Comparison of ENCODE assay signal across 10 cellular contexts in genomic region chr6:56766806-56767178, GRCh38.
DNase-seq lines count a peak whose midpoint lies in the region; ATAC-seq and TF ChIP-seq lines count a peak whose summit lies in the region.
"Had no signal": no experiment of that assay in that cellular context is flagged by ENCODE, and none has a peak within 500 bp of the region (broad histone marks: within the 10 kb centered on the region; RNA-seq: fewer than 3 reads in every experiment).

No MANE protein-coding gene starts in this region.

- H3K27ac ChIP-seq in brain microvascular endothelial cell = no peak overlapping the region

- in situ Hi-C loops in brain microvascular endothelial cell (cut with HindIII; ENCODE audit: low pct_ligation_motif_present, low sequenced_read_pairs) = no loop called here

- TF ChIP-seq CTCF in GM12864 (IDR thresholded peaks at IDR 0.05; ENCODE audit: low read depth, low read length, missing control alignments) (no peak), brain microvascular endothelial cell (IDR thresholded peaks at IDR 0.05; ENCODE audit: low read depth, low read length, missing control alignments) (no peak)

- intact Hi-C loops in sciatic nerve (cut with DNase I) = no loop called here

- H3K27me3 ChIP-seq in brain microvascular endothelial cell (replicated peaks) = no peaks in the 10 kb centered on the region

- DNase-seq in GM12864 (ENCODE audit: low read depth) (peak; percentile 94), fibroblast of gingiva (ENCODE audit: low read depth) (peak; percentile 53), brain microvascular endothelial cell (no peak), kidney glomerular epithelial cell (lab: John Stamatoyannopoulos, UW) (no peak), sciatic nerve (ENCODE audit: low spot score) (no peak), NCI-H187 (lab: John Stamatoyannopoulos, UW) (no peak)
- DNase-seq: activated T-cell treated with anti-CD3 and anti-CD28 coated beads, Interleukin-2, amount 50 U/mL, for 1 hour; NCI-H510A had no signal

- ATAC-seq in GM21447 (IDR thresholded peaks at IDR 0.05; ENCODE audit: unreplicated experiment) (peak; percentile 72), HG03432 (IDR thresholded peaks at IDR 0.05; ENCODE audit: unreplicated experiment) (peak; percentile 82), sciatic nerve (no peak)

- no peak overlapping the region for H3K4me3 ChIP-seq in GM12864 (ENCODE audit: low read depth, low read length)
- H3K4me3 ChIP-seq in brain microvascular endothelial cell (ENCODE audit: low read depth, low read length) = no peak overlapping the region

- no peaks in the 10 kb centered on the region for H3K36me3 ChIP-seq in brain microvascular endothelial cell (replicated peaks)

Comparison
In these comparisons a context has a peak if more than half of its experiments do, and no peak if none do; other contexts are left out.
1. DNase-seq: peak in GM12864 (single experiment) and fibroblast of gingiva (single experiment); none in brain microvascular endothelial cell (single experiment), kidney glomerular epithelial cell (single experiment), sciatic nerve (single experiment) and NCI-H187 (0 of 2).